1 cellular context compared by ENCODE assay signal in the genomic region with DNA sequence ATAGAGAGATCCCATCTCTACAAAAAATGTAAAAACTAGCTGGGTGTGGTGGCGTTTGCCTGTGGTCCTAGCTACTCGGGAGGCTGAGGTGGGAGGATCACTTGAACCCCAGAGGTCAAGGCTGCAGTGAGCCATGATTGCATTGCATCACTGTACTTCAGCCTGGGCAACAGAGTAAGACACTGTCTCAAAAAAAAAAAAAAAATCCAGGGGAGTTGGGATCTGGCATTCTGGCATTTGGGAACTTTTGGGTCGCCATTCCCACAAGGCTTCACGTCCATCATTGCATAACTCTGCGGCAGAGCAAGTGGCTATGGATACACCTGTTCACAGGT.
TF ChIP-seq lines count a peak whose summit lies in the region.

No MANE protein-coding gene starts in this region.

TF ChIP-seq in GM23338, 12 proteins besides CTCF, POLR2A, EP300 and RAD21:
- TF ChIP-seq ZNF462 (CRISPR knock-in tag; IDR thresholded peaks at IDR 0.05) (no peak), NANOG (IDR thresholded peaks at IDR 0.05; ENCODE audit: borderline replicate concordance) (no peak), ZNF331 (CRISPR knock-in tag; IDR thresholded peaks at IDR 0.05; ENCODE audit: low read depth) (no peak), EZH2 (IDR thresholded peaks at IDR 0.05; ENCODE audit: low read depth, unreplicated experiment) (no peak), ETS1 (IDR thresholded peaks at IDR 0.05) (no peak), CREB1 (CRISPR knock-in tag; IDR thresholded peaks at IDR 0.05; ENCODE audit: low read depth) (no peak), ZNF114 (CRISPR knock-in tag; IDR thresholded peaks at IDR 0.05) (no peak), POLR2AphosphoS5 (IDR thresholded peaks at IDR 0.05; ENCODE audit: low read depth) (no peak), REST (IDR thresholded peaks at IDR 0.05; ENCODE audit: unreplicated experiment) (no peak), STAT1 (IDR thresholded peaks at IDR 0.05; ENCODE audit: unreplicated experiment) (no peak), EZH2phosphoT487 (IDR thresholded peaks at IDR 0.05; ENCODE audit: unreplicated experiment) (no peak), JUNB (IDR thresholded peaks at IDR 0.05; ENCODE audit: unreplicated experiment) (no peak)
